Comparison of ENCODE assay signal across 8 cellular contexts in genomic region chr22:30396871-30397655, GRCh38. TPM values are rescaled to one million over a fixed set of nuclear protein-coding genes. Genes with fewer than 3 reads are reported as not detected.
DNase-seq lines count a peak whose midpoint lies in the region; TF ChIP-seq lines count a peak whose summit lies in the region.

TSS of gene SEC14L2 (plus strand) at chr22:30397018. CDS start at chr22:30397117, 99 bp downstream.

- no peak within 1 kb of the TSS for H3K27ac Mint-ChIP-seq in type B pancreatic cell

- H3K14ac ChIP-seq in trophoblast cell (ENCODE audit: low read length), result no peak within 1 kb of the TSS

- H3K9me3 ChIP-seq in BE2C, result no peaks in the 10 kb centered on the region
- no peaks in the 10 kb centered on the region for H3K9me3 ChIP-seq in trophoblast cell (ENCODE audit: insufficient read depth, low read depth, low read length)

- no peak within 1 kb of the TSS for H2BK120ac ChIP-seq in trophoblast cell (ENCODE audit: insufficient read depth, low read length, poor library complexity)

- no peak within 1 kb of the TSS for H3K23ac ChIP-seq in trophoblast cell (ENCODE audit: low read length)

- no peak within 1 kb of the TSS for H3K27ac ChIP-seq in HL-60 (replicated peaks)
- no peak within 1 kb of the TSS for H3K27ac ChIP-seq in trophoblast cell (ENCODE audit: low read depth, low read length)

- no peak within 1 kb of the TSS for H2BK5ac ChIP-seq in trophoblast cell (ENCODE audit: low read depth, low read length, poor library complexity)

- H3K4me3 ChIP-seq in BE2C (ENCODE audit: low read depth, low read length) (peak within 1 kb of the TSS; percentile 36), HL-60 (replicated peaks; ENCODE audit: insufficient read depth, low read length) (peak within 1 kb of the TSS; percentile 17), trophoblast cell (ENCODE audit: low read depth, low read length) (peak within 1 kb of the TSS; percentile 71)

- DNase-seq in BE2C (peak; percentile 67), HL-60 (ENCODE audit: low read depth in 1 of 2, low spot score in 1 of 2) (no peak), T-helper 1 cell (peak; percentile 24 to 51 (median 50)), amniotic epithelial cell (ENCODE audit: low read depth) (peak; percentile 23), cardiac septum (ENCODE audit: low spot score) (peak; percentile 79), trophoblast cell (peak in 1 of 2 donors; percentile 32), type B pancreatic cell (ENCODE audit: extremely low spot score, unreplicated experiment) (no peak), NCI-H187 (lab: John Stamatoyannopoulos, UW) (no peak)

- H4K12ac ChIP-seq in trophoblast cell (ENCODE audit: low read depth, low read length), result no peak within 1 kb of the TSS

- TF ChIP-seq CTCF in BE2C (IDR thresholded peaks at IDR 0.05; ENCODE audit: low read depth, low read length) (no peak), HL-60 (IDR thresholded peaks at IDR 0.05; ENCODE audit: insufficient read depth, low read length) (no peak), type B pancreatic cell (conservative IDR thresholded peaks at IDR 0.05) (no peak)

- intact Hi-C loops in cardiac septum (cut with DNase I), result no loop called here

- H3K9ac ChIP-seq in trophoblast cell (ENCODE audit: low read length), result no peak within 1 kb of the TSS

- no peak within 1 kb of the TSS for H4K91ac ChIP-seq in trophoblast cell (ENCODE audit: low read depth, low read length)

- no peaks in the 10 kb centered on the region for H3K79me2 ChIP-seq in trophoblast cell (ENCODE audit: control insufficient read depth, insufficient read depth, low read length, poor library complexity)

- no peak within 1 kb of the TSS for H2AFZ ChIP-seq in trophoblast cell (ENCODE audit: insufficient read depth, low read length, poor library complexity)

- peaks cover 23% of the 10 kb centered on the region for H3K27me3 Mint-ChIP-seq in type B pancreatic cell

- no peak within 1 kb of the TSS for H3K18ac ChIP-seq in trophoblast cell (ENCODE audit: low read length)

- no peaks in the 10 kb centered on the region for H3K9me3 Mint-ChIP-seq in type B pancreatic cell

- no peaks in the 10 kb centered on the region for H3K36me3 Mint-ChIP-seq in type B pancreatic cell

- no peak within 1 kb of the TSS for H2BK12ac ChIP-seq in trophoblast cell (ENCODE audit: low read length)

- H4K8ac ChIP-seq in trophoblast cell (ENCODE audit: low read depth, low read length), result no peak within 1 kb of the TSS

- H3K4me3 Mint-ChIP-seq in type B pancreatic cell, result peak within 1 kb of the TSS; percentile 86

- H2AK5ac ChIP-seq in trophoblast cell (ENCODE audit: low read length), result no peak within 1 kb of the TSS

- H3K36me3 ChIP-seq in BE2C, result no peaks in the 10 kb centered on the region
- no peaks in the 10 kb centered on the region for H3K36me3 ChIP-seq in trophoblast cell (ENCODE audit: control insufficient read depth in 1 of 2, insufficient read depth in 2 of 2, low read length in 2 of 2)

- H3K4ac ChIP-seq in trophoblast cell (ENCODE audit: low read depth, low read length), result no peak within 1 kb of the TSS

- peaks cover 5% of the 10 kb centered on the region; the same call in 1 of the 2 replicates for H3K27me3 ChIP-seq in BE2C
- peaks cover 16% of the 10 kb centered on the region for H3K27me3 ChIP-seq in HL-60 (ENCODE audit: insufficient read depth, poor library complexity, severe bottlenecking)
- peaks cover 10% of the 10 kb centered on the region for H3K27me3 ChIP-seq in trophoblast cell (ENCODE audit: insufficient read depth, low read length)

- H3K4me1 Mint-ChIP-seq in type B pancreatic cell (ENCODE audit: unreplicated experiment), result peaks cover 18% of the 10 kb centered on the region

- WGBS in trophoblast cell (ENCODE audit: extremely low coverage, insufficient coverage, insufficient read length), result no CpG with 5 or more reads among the region's 56 CpGs

- H3K4me1 ChIP-seq in BE2C (no peaks in the 10 kb centered on the region), trophoblast cell (ENCODE audit: control insufficient read depth in 1 of 2, insufficient read depth in 2 of 2, low read length in 2 of 2) (peaks cover 0 to 3% of the 10 kb centered on the region in 2 experiments)

- H3K4me2 ChIP-seq in trophoblast cell (ENCODE audit: low read length), result peak within 1 kb of the TSS; percentile 91

- H3K79me1 ChIP-seq in trophoblast cell (ENCODE audit: low read length), result no peaks in the 10 kb centered on the region

RNA-seq across cellular contexts. Expression of gene SEC14L2, which starts in this region (rescaled TPM):
- polyA plus RNA-seq in BE2C (2012; ENCODE audit: insufficient read depth, insufficient read length, low read depth), result 1.6 TPM
- total RNA-seq in cardiac septum, result 1.3 TPM
- polyA plus RNA-seq in trophoblast cell (2013), result 0.74 and 1.5 TPM in 2 replicates
- 7.9 and 9.6 TPM in 2 replicates for total RNA-seq in type B pancreatic cell (ENCODE audit: low replicate concordance)

Comparison
In these comparisons a context has a peak if more than half of its experiments do, and no peak if none do; other contexts are left out.
1. DNase-seq: peak in BE2C (single experiment), T-helper 1 cell (5 of 5), amniotic epithelial cell (single experiment) and cardiac septum (single experiment); none in HL-60 (0 of 2), type B pancreatic cell (single experiment) and NCI-H187 (0 of 2).
2. H3K4me3 ChIP-seq: peak in every context shown above with its lines; median percentile 71 in trophoblast cell; 36 in BE2C; 17 in HL-60.